ENCODE assay signal across 8 cellular contexts in genomic region chr14:104678346-104678745, GRCh38. TPM values are rescaled to one million over a fixed set of nuclear protein-coding genes. Genes with fewer than 3 reads are reported as not detected.
DNase-seq lines count a peak whose midpoint lies in the region; ATAC-seq and TF ChIP-seq lines count a peak whose summit lies in the region.

No MANE protein-coding gene starts in this region.

- no peaks in the 10 kb centered on the region for H3K9me2 ChIP-seq in MM.1S (replicated peaks; ENCODE audit: insufficient read depth, low read length)

- peak overlapping the region; percentile 87 for H2BK5ac ChIP-seq in mesenchymal stem cell (ENCODE audit: low read depth, low read length, poor library complexity, severe bottlenecking)

- H3K79me1 ChIP-seq in mesenchymal stem cell (replicated peaks; ENCODE audit: low read length, poor library complexity, severe bottlenecking), result peaks cover 7% of the 10 kb centered on the region

- peak; percentile 3 for ATAC-seq in GM18868 (IDR thresholded peaks at IDR 0.05; ENCODE audit: unreplicated experiment)
- no peak for ATAC-seq in omental fat pad (ENCODE audit: low FRiP score)

- in situ Hi-C loops in brain microvascular endothelial cell (cut with HindIII; ENCODE audit: low pct_ligation_motif_present, low sequenced_read_pairs) (no loop called here), GM13976 (cut with MboI; ENCODE audit: low sequenced_read_pairs, unreplicated experiment) (no loop called here)

- H3K23ac ChIP-seq in mesenchymal stem cell (ENCODE audit: low read length in 2 of 2), result no peak overlapping the region

- H2BK12ac ChIP-seq in mesenchymal stem cell (ENCODE audit: low read length in 2 of 2), result peak overlapping the region; percentile 20 to 55

- H3K27me3 ChIP-seq in MM.1S (replicated peaks; ENCODE audit: insufficient read depth, low read length) (peaks cover 11% of the 10 kb centered on the region), brain microvascular endothelial cell (replicated peaks) (no peaks in the 10 kb centered on the region), mesenchymal stem cell (ENCODE audit: control insufficient read depth in 1 of 2, insufficient read depth in 1 of 2, low read length in 2 of 2) (no peaks in the 10 kb centered on the region)

- no peaks in the 10 kb centered on the region for H3K79me2 ChIP-seq in MM.1S (ENCODE audit: low read length)

- H3K9me3 ChIP-seq in MM.1S (replicated peaks; ENCODE audit: insufficient read depth, low read length) (no peaks in the 10 kb centered on the region), mesenchymal stem cell (ENCODE audit: control insufficient read depth, low read length) (no peaks in the 10 kb centered on the region)

- H4K8ac ChIP-seq in mesenchymal stem cell (ENCODE audit: low read length), result peak overlapping the region; percentile 97

- peak overlapping the region; percentile 61; the same call in 1 of the 2 replicates for H2AFZ ChIP-seq in MM.1S (ENCODE audit: low read length)
- H2AFZ ChIP-seq in mesenchymal stem cell (ENCODE audit: low read depth, low read length), result no peak overlapping the region

- H3K4me2 ChIP-seq in MM.1S (ENCODE audit: low read depth, low read length) (peak overlapping the region; percentile 74; the same call in 1 of the 2 replicates), mesenchymal stem cell (ENCODE audit: low read length, poor library complexity, severe bottlenecking) (peak overlapping the region; percentile 82)

- peak overlapping the region in 1 of 2 experiments; percentile 72 for H3K14ac ChIP-seq in mesenchymal stem cell (ENCODE audit: low read length in 2 of 2)

- WGBS in mesenchymal stem cell, result 25% methylated on average over 13 of the region's 13 CpGs
- WGBS in urinary bladder, result 17% methylated on average over 13 of the region's 13 CpGs

- no peak overlapping the region for H3K9ac ChIP-seq in MM.1S (ENCODE audit: low read length)
- H3K9ac ChIP-seq in mesenchymal stem cell (ENCODE audit: low read length), result peak overlapping the region; percentile 89

- H3F3A ChIP-seq in MM.1S (ENCODE audit: insufficient read depth, low read length), result no peaks in the 10 kb centered on the region

- TF ChIP-seq CTCF in MM.1S (IDR thresholded peaks at IDR 0.05; ENCODE audit: low read length) (no peak), brain microvascular endothelial cell (IDR thresholded peaks at IDR 0.05; ENCODE audit: low read depth, low read length, missing control alignments) (no peak), omental fat pad (IDR thresholded peaks at IDR 0.05) (no peak), GM13976 (IDR thresholded peaks at IDR 0.05; ENCODE audit: borderline replicate concordance, control extremely low read depth, extremely low read depth, insufficient read depth, missing control alignments) (no peak)

- H3K4ac ChIP-seq in mesenchymal stem cell (ENCODE audit: low read depth in 1 of 2, low read length in 2 of 2), result peak overlapping the region; percentile 85 to 93

- peak overlapping the region; percentile 96 for H2BK120ac ChIP-seq in mesenchymal stem cell (ENCODE audit: low read depth, low read length)

- no peaks in the 10 kb centered on the region for H3K4me1 ChIP-seq in MM.1S (ENCODE audit: low read length)
- H3K4me1 ChIP-seq in mesenchymal stem cell (ENCODE audit: control insufficient read depth, insufficient read depth, low read depth, low read length), result peaks cover 63% of the 10 kb centered on the region
- H3K4me1 ChIP-seq in urinary bladder (ENCODE audit: insufficient read depth), result peaks cover 2% of the 10 kb centered on the region

- H3K36me3 ChIP-seq in MM.1S (replicated peaks; ENCODE audit: insufficient read depth, low read length) (no peaks in the 10 kb centered on the region), brain microvascular endothelial cell (replicated peaks) (no peaks in the 10 kb centered on the region), mesenchymal stem cell (ENCODE audit: control insufficient read depth in 1 of 2, insufficient read depth in 2 of 2, low read depth in 1 of 2, low read length in 2 of 2) (peaks cover 0 to 3% of the 10 kb centered on the region in 2 experiments), urinary bladder (ENCODE audit: insufficient read depth) (no peaks in the 10 kb centered on the region)

- H3K18ac ChIP-seq in mesenchymal stem cell (ENCODE audit: low read depth in 1 of 2, low read length in 2 of 2), result peak overlapping the region; percentile 91 to 99

- no peak overlapping the region; the same call in 1 of the 2 replicates for H3K4me3 ChIP-seq in MM.1S (ENCODE audit: low read length)
- H3K4me3 ChIP-seq in brain microvascular endothelial cell (ENCODE audit: low read depth, low read length), result peak overlapping the region; percentile 52
- peak overlapping the region in 1 of 2 experiments; percentile 74 for H3K4me3 ChIP-seq in mesenchymal stem cell (ENCODE audit: insufficient read depth in 1 of 2, low read depth in 1 of 2, low read length in 2 of 2)
- peak overlapping the region; percentile 44 for H3K4me3 ChIP-seq in urinary bladder (ENCODE audit: low read depth, low read length)

- H3K27ac ChIP-seq in MM.1S (ENCODE audit: low read length) (no peak overlapping the region), brain microvascular endothelial cell (peak overlapping the region; percentile 88), mesenchymal stem cell (ENCODE audit: low read length, poor library complexity, severe bottlenecking) (peak overlapping the region; percentile 72), urinary bladder (ENCODE audit: low read depth) (no peak overlapping the region)

- peak overlapping the region; percentile 98 for H4K91ac ChIP-seq in mesenchymal stem cell (ENCODE audit: low read length)

- H2AK5ac ChIP-seq in mesenchymal stem cell (ENCODE audit: low read length, severe bottlenecking), result peak overlapping the region; percentile 58

- no peak for DNase-seq in MM.1S
- no peak for DNase-seq in brain microvascular endothelial cell
- DNase-seq in mesenchymal stem cell, result peak; percentile 63
- DNase-seq in omental fat pad (ENCODE audit: low spot score), result no peak
- no peak for DNase-seq in activated CD4-positive, alpha-beta T cell treated with anti-CD3 and anti-CD28 coated beads for 48 hours
- no peak for DNase-seq in GM13976 (ENCODE audit: low spot score)

- no peaks in the 10 kb centered on the region for H4K20me1 ChIP-seq in MM.1S (ENCODE audit: insufficient read depth, low read length)

- peak overlapping the region; percentile 99 for H2BK15ac ChIP-seq in mesenchymal stem cell (ENCODE audit: low read depth, poor library complexity, severe bottlenecking)

RNA-seq across cellular contexts. Expression of gene INF2, which starts 11.1 kb away (rescaled TPM):
- polyA plus RNA-seq in mesenchymal stem cell (2013, experiment 1 of 2), result 59.1 TPM
- polyA plus RNA-seq in mesenchymal stem cell (2013, experiment 2 of 2), result 55.9 TPM
- total RNA-seq in urinary bladder (20.6 TPM), omental fat pad (100 to 1,000 TPM in 1 of 4 donors, 10 to 100 TPM in 3; 50.9 to 104 (median 87.5) TPM)
- polyA plus RNA-seq in urinary bladder, result 54.2 TPM

RNA-seq across cellular contexts. Expression of gene ADSS1, which starts 45.7 kb away (rescaled TPM):
- polyA plus RNA-seq in mesenchymal stem cell (2013, experiment 1 of 2), result 5.2 TPM
- 4.8 TPM for polyA plus RNA-seq in mesenchymal stem cell (2013, experiment 2 of 2)
- 5.4 TPM for total RNA-seq in urinary bladder
- 8.4 TPM for polyA plus RNA-seq in urinary bladder
- 10 to 100 TPM in 1 of 4 donors, 1 to 10 TPM in 3; 3.7 to 26.0 (median 5.6) TPM for total RNA-seq in omental fat pad

Comparison
In these comparisons a context has a peak if more than half of its experiments do, and no peak if none do; other contexts are left out.
1. H3K27ac ChIP-seq: peak in brain microvascular endothelial cell (single experiment) and mesenchymal stem cell (single experiment); none in MM.1S (single experiment) and urinary bladder (single experiment).